ENCODE assay signal across 19 cellular contexts in genomic region chr13:66106246-66106645, GRCh38.
DNase-seq lines count a peak whose midpoint lies in the region; ATAC-seq, FAIRE-seq and TF ChIP-seq lines count a peak whose summit lies in the region.
"Had no signal": no experiment of that assay in that cellular context is flagged by ENCODE, and none has a peak within 500 bp of the region (broad histone marks: within the 10 kb centered on the region; RNA-seq: fewer than 3 reads in every experiment).

No MANE protein-coding gene starts in this region.

- no TSS peak for BruUV-seq in GM12878 (replicated peaks; lab: Mats Ljungman, UMichigan)

- H3K36me3 ChIP-seq in OCI-LY1 (ENCODE audit: insufficient read depth, low read length) (no peaks in the 10 kb centered on the region), GM12878 (ENCODE audit: control insufficient read depth in 2 of 2, insufficient read depth in 2 of 2, low read length in 1 of 2) (no peaks in the 10 kb centered on the region), hepatocyte (replicated peaks; ENCODE audit: insufficient read depth, low read depth) (no peaks in the 10 kb centered on the region)
- no peaks in the 10 kb centered on the region for H3K36me3 ChIP-seq in CD4-positive, alpha-beta memory T cell (ENCODE audit: insufficient read depth, low read length)
- H3K36me3 ChIP-seq: BLaER1 treated with 17β-estradiol and CSF1 and Interleukin-3, amounts not matched to agents 10 nM and 100 nM had no signal

- TF ChIP-seq POLR2A in GM12878 (IDR thresholded peaks at IDR 0.05; ENCODE audit: low read depth, low read length), result no peak

- CTCF ChIA-PET in GM12878 (lab: Yijun Ruan, JAX), result no interaction called here
- CTCF ChIA-PET in CD4-positive, alpha-beta memory T cell (lab: Charles Lee; ENCODE audit: partially characterized antibody), result no interaction called here

- H3K4me3 ChIP-seq in OCI-LY1 (ENCODE audit: low read depth, low read length, poor library complexity, severe bottlenecking) (no peak overlapping the region), GM12878 (no peak overlapping the region), hepatocyte (no peak overlapping the region)
- H3K4me3 ChIP-seq in CD4-positive, alpha-beta memory T cell (ENCODE audit: low read length in 2 of 2), result no peak overlapping the region
- H3K4me3 ChIP-seq: A549; BLaER1 treated with 17β-estradiol and CSF1 and Interleukin-3, amounts not matched to agents 10 nM and 100 nM had no signal

- H3K9ac ChIP-seq in OCI-LY1 (ENCODE audit: low read length) (no peak overlapping the region), GM12878 (ENCODE audit: control insufficient read depth, insufficient read depth, low read length) (no peak overlapping the region)
- H3K9ac ChIP-seq: BLaER1 treated with 17β-estradiol and CSF1 and Interleukin-3, amounts not matched to agents 10 nM and 100 nM had no signal

- TF ChIP-seq RAD21 in GM12878 (IDR thresholded peaks at IDR 0.05; ENCODE audit: insufficient read depth, low read depth, low read length), result no peak

- H4K20me1 ChIP-seq in OCI-LY1 (ENCODE audit: insufficient read depth, low read length) (no peaks in the 10 kb centered on the region), GM12878 (ENCODE audit: control insufficient read depth, insufficient read depth) (no peaks in the 10 kb centered on the region), hepatocyte (ENCODE audit: insufficient read depth, poor library complexity, severe bottlenecking) (no peaks in the 10 kb centered on the region)
- H4K20me1 ChIP-seq: BLaER1 treated with 17β-estradiol and CSF1 and Interleukin-3, amounts not matched to agents 10 nM and 100 nM had no signal

- POLR2A ChIA-PET in GM12878 (lab: Charles Lee), result no interaction called here
- POLR2A ChIA-PET in CD4-positive, alpha-beta memory T cell (lab: Charles Lee; ENCODE audit: partially characterized antibody), result no interaction called here

- H3K27ac ChIP-seq in OCI-LY1 (ENCODE audit: low read depth, low read length, poor library complexity, severe bottlenecking) (no peak overlapping the region), GM12878 (ENCODE audit: control insufficient read depth, insufficient read depth) (no peak overlapping the region), hepatocyte (no peak overlapping the region)
- no peak overlapping the region for H3K27ac ChIP-seq in CD4-positive, alpha-beta memory T cell (ENCODE audit: low read depth, low read length)
- H3K27ac ChIP-seq: 22Rv1; A549; BLaER1 treated with 17β-estradiol and CSF1 and Interleukin-3, amounts not matched to agents 10 nM and 100 nM; C4-2B had no signal

- no peaks in the 10 kb centered on the region for H3K27me3 ChIP-seq in OCI-LY1 (ENCODE audit: insufficient read depth, low read length)
- H3K27me3 ChIP-seq in GM12878 (replicated peaks in 1 of 2; ENCODE audit: control insufficient read depth in 2 of 2, insufficient read depth in 2 of 2, low read length in 1 of 2), result no peaks in the 10 kb centered on the region
- no peaks in the 10 kb centered on the region for H3K27me3 ChIP-seq in CD4-positive, alpha-beta memory T cell (ENCODE audit: insufficient read depth, low read length)
- H3K27me3 ChIP-seq in hepatocyte, result no peaks in the 10 kb centered on the region
- H3K27me3 ChIP-seq: BLaER1 treated with 17β-estradiol and CSF1 and Interleukin-3, amounts not matched to agents 10 nM and 100 nM had no signal

- 0% methylated on average over 2 of the region's 2 CpGs for WGBS in GM12878 (ENCODE audit: insufficient coverage, insufficient replicate concordance, low lambda C conversion rate, missing lambda C conversion rate)
- 98% methylated on average over 2 of the region's 2 CpGs for WGBS in hepatocyte (ENCODE audit: low lambda C conversion rate, missing lambda C conversion rate)

- no peaks in the 10 kb centered on the region for H3K79me2 ChIP-seq in OCI-LY1 (ENCODE audit: insufficient read depth, low read length)
- H3K79me2 ChIP-seq in GM12878 (ENCODE audit: control insufficient read depth, insufficient read depth, low read length), result no peaks in the 10 kb centered on the region
- H3K79me2 ChIP-seq in hepatocyte, result no peaks in the 10 kb centered on the region

- H3K9me2 ChIP-seq in OCI-LY1 (ENCODE audit: low read depth, low read length) (no peaks in the 10 kb centered on the region), hepatocyte (replicated peaks; ENCODE audit: insufficient read depth) (no peaks in the 10 kb centered on the region)

- FAIRE-seq in GM12878 (lab: Jason Lieb, UNC), result no peak
- FAIRE-seq: A549, G401.6, GM12892, GM18507 had no signal

- H3K4me1 ChIP-seq in OCI-LY1 (ENCODE audit: insufficient read depth, low read length, severe bottlenecking) (no peaks in the 10 kb centered on the region), GM12878 (ENCODE audit: control insufficient read depth, insufficient read depth, low read length) (no peaks in the 10 kb centered on the region), hepatocyte (ENCODE audit: insufficient read depth) (no peaks in the 10 kb centered on the region)
- H3K4me1 ChIP-seq in CD4-positive, alpha-beta memory T cell (ENCODE audit: insufficient read depth, low read length), result no peaks in the 10 kb centered on the region
- H3K4me1 ChIP-seq: A549; BLaER1 treated with 17β-estradiol and CSF1 and Interleukin-3, amounts not matched to agents 10 nM and 100 nM had no signal

- no peak overlapping the region for H3K4me3 Mint-ChIP-seq in CD4-positive, alpha-beta memory T cell
- H3K4me3 Mint-ChIP-seq: B cell; CD4-positive, alpha-beta T cell; CD8-positive, alpha-beta memory T cell had no signal

- H3F3A ChIP-seq in OCI-LY1 (ENCODE audit: insufficient read depth, low read length), result no peaks in the 10 kb centered on the region

- in situ Hi-C loops in GM12878 (cut with MboI), result no loop called here

- H2AFZ ChIP-seq in OCI-LY1 (ENCODE audit: low read length) (peak overlapping the region; percentile 39; the same call in 1 of the 2 replicates), GM12878 (ENCODE audit: control insufficient read depth, low read depth, low read length) (no peak overlapping the region), hepatocyte (no peak overlapping the region)

- ATAC-seq in GM19372 (IDR thresholded peaks at IDR 0.05; ENCODE audit: low read depth, unreplicated experiment), result peak; percentile 51
- ATAC-seq in GM12878, result peak; percentile 18; the same call in 2 of the 3 replicates
- ATAC-seq: A549 had no signal

- DNase-seq in GM12878 (ENCODE audit: low read depth, low spot score) (no peak), hepatocyte (ENCODE audit: low spot score) (no peak)
- no peak for DNase-seq in CD4-positive, alpha-beta memory T cell
- DNase-seq: AML-193; CD4-positive, alpha-beta T cell; CD8-positive, alpha-beta memory T cell; COR-L47; DMS79 treated with DMSO at 0.1 percent for 48 hours; GF-D8 had no signal

- no peak overlapping the region for H3K27ac Mint-ChIP-seq in CD4-positive, alpha-beta memory T cell
- H3K27ac Mint-ChIP-seq: B cell; CD4-positive, alpha-beta T cell; CD8-positive, alpha-beta memory T cell had no signal

- TF ChIP-seq EP300 in GM12878 (IDR thresholded peaks at IDR 0.05; ENCODE audit: borderline replicate concordance in 1 of 2, control insufficient read depth in 1 of 2, low read depth in 2 of 2, low read length in 2 of 2), result no peak

- intact Hi-C loops in GM12878 (cut with micrococcal nuclease; ENCODE audit: unreplicated experiment), result no loop called here
- intact Hi-C loops in CD4-positive, alpha-beta memory T cell (cut with micrococcal nuclease), result no loop called here

- H3K27me3 Mint-ChIP-seq in CD4-positive, alpha-beta memory T cell, result no peaks in the 10 kb centered on the region
- H3K27me3 Mint-ChIP-seq: B cell; CD4-positive, alpha-beta T cell; CD8-positive, alpha-beta memory T cell had no signal

- RAD21 ChIA-PET in GM12878 (lab: Charles Lee; ENCODE audit: unreplicated experiment), result no interaction called here

- no peak for TF ChIP-seq CTCF in OCI-LY1 (IDR thresholded peaks at IDR 0.05; ENCODE audit: low read length)
- TF ChIP-seq CTCF in GM12878 (IDR thresholded peaks at IDR 0.05 in 2 of 3, conservative IDR thresholded peaks at IDR 0.05 in 1 of 3; ENCODE audit: control insufficient read depth in 2 of 3, extremely low read depth in 1 of 3, insufficient read depth in 1 of 3, low read depth in 3 of 3, low read length in 3 of 3), result no peak
- no peak for TF ChIP-seq CTCF in hepatocyte (IDR thresholded peaks at IDR 0.05; ENCODE audit: poor library complexity)

- H3K36me3 Mint-ChIP-seq in CD4-positive, alpha-beta memory T cell, result no peaks in the 10 kb centered on the region
- H3K36me3 Mint-ChIP-seq: CD8-positive, alpha-beta memory T cell had no signal

- peaks cover 0 to 3% (median 0%) of the 10 kb centered on the region in 8 donors for H3K9me3 Mint-ChIP-seq in CD4-positive, alpha-beta memory T cell
- H3K9me3 Mint-ChIP-seq: CD4-positive, alpha-beta T cell had no signal

- SMC1A ChIA-PET in GM12878 (lab: Charles Lee; ENCODE audit: uncharacterized antibody, unreplicated experiment), result interaction anchor here (1.0 to 1.5 kb wide), 2 partner anchors 10 to 53 kb away, joined by 3 to 4 read pairs; no protein-coding TSS in a partner anchor

- H3K4me1 Mint-ChIP-seq in CD4-positive, alpha-beta memory T cell, result no peaks in the 10 kb centered on the region
- H3K4me1 Mint-ChIP-seq: B cell; CD8-positive, alpha-beta memory T cell had no signal

- H3K4me2 ChIP-seq in OCI-LY1 (ENCODE audit: low read length) (no peak overlapping the region), GM12878 (ENCODE audit: control insufficient read depth, insufficient read depth) (no peak overlapping the region), hepatocyte (no peak overlapping the region)
- H3K4me2 ChIP-seq: A549; BLaER1 treated with 17β-estradiol and CSF1 and Interleukin-3, amounts not matched to agents 10 nM and 100 nM had no signal

- H3K9me3 ChIP-seq in OCI-LY1 (ENCODE audit: low read length) (no peaks in the 10 kb centered on the region), GM12878 (replicated peaks; ENCODE audit: control insufficient read depth, insufficient read depth, low read length) (no peaks in the 10 kb centered on the region), hepatocyte (ENCODE audit: low read depth) (no peaks in the 10 kb centered on the region)
- H3K9me3 ChIP-seq in CD4-positive, alpha-beta memory T cell (ENCODE audit: control insufficient read depth in 1 of 2, low read length in 2 of 2), result no peaks in the 10 kb centered on the region
- H3K9me3 ChIP-seq: A549; BLaER1 treated with 17β-estradiol and CSF1 and Interleukin-3, amounts not matched to agents 10 nM and 100 nM had no signal

TF ChIP-seq in GM12878, 131 proteins besides CTCF, POLR2A, EP300 and RAD21 (continues in another document):
- TF ChIP-seq IRF5 (IDR thresholded peaks at IDR 0.05; ENCODE audit: borderline replicate concordance) (no peak), RAD51 (IDR thresholded peaks at IDR 0.05) (no peak)
